9 cellular contexts compared by ENCODE assay signal in the genomic region with DNA sequence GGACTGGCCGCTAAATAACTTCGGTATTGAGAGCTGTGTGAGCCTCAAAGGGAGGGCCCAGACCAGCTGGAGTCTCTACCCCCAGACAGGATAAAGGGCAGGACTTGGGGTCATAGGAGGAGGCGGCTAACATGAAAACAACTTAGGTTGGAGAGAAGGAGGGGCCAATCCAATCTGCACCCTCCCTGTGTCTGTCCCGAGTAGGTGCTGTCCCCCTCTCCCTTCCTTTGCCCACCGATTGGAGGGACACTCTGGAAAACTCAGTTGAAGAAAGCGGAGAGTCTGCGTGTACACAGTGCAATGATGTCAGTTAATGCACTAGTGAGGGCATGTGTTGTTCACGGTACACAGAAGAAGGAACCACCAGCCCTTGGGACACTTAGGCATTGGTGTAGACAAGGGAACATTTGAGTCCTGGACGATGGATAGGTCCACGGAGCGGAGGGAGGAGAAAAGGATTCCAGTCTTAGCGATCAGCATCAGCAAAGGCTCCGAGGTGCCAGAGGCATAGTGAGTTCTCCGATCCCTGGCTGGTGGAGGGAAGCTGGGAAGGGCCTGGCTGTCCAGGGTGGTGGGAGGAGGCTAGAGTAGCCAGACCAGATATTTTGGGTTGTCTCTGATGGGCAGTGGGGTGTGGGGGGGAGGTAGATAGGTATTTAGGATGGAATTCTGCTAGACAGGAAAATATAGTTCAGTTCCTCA. TPM values are rescaled to one million over a fixed set of nuclear protein-coding genes. Genes with fewer than 3 reads are reported as not detected.
DNase-seq lines count a peak whose midpoint lies in the region; ATAC-seq and TF ChIP-seq lines count a peak whose summit lies in the region.
"Had no signal": no experiment of that assay in that cellular context is flagged by ENCODE, and none has a peak within 500 bp of the region (broad histone marks: within the 10 kb centered on the region; RNA-seq: fewer than 3 reads in every experiment).

No MANE protein-coding gene starts in this region.

- H3K4me3 ChIP-seq in KMS-11 (IDR thresholded peaks at IDR 0.05; ENCODE audit: insufficient read depth, low read depth, low read length) (no peak overlapping the region), endocrine pancreas (ENCODE audit: control insufficient read depth, insufficient read depth, low read length) (no peak overlapping the region), neural progenitor cell (peak overlapping the region; percentile 63)

- H3K27me3 Mint-ChIP-seq in Calu3 (ENCODE audit: unreplicated experiment), result no peaks in the 10 kb centered on the region
- peaks cover 73% of the 10 kb centered on the region for H3K27me3 Mint-ChIP-seq in neural progenitor cell (ENCODE audit: insufficient read depth, low read depth)
- peaks cover 52 to 69% of the 10 kb centered on the region in 2 donors for H3K27me3 Mint-ChIP-seq in T-cell

- H2AFZ ChIP-seq in KMS-11 (ENCODE audit: low read depth), result peak overlapping the region; percentile 24; the same call in 1 of the 2 replicates
- H2AFZ ChIP-seq in neural progenitor cell (replicated peaks), result peak overlapping the region; percentile 83

- H3K9me3 ChIP-seq in endocrine pancreas (ENCODE audit: control insufficient read depth, low read length) (no peaks in the 10 kb centered on the region), neural progenitor cell (ENCODE audit: low read depth) (no peaks in the 10 kb centered on the region)

- CTCF ChIA-PET in Calu3 (lab: Charles Lee), result interaction anchor here (0.5 to 1.9 kb wide), 4 partner anchors 11 to 58 kb away, joined by 3 to 6 read pairs (median 4); partner anchors contain the start of genes FBXL8 and TRADD
- CTCF ChIA-PET in T-cell (lab: Charles Lee), result no interaction called here

- H3K4me1 Mint-ChIP-seq in Calu3 (ENCODE audit: low read depth, unreplicated experiment) (peaks cover 40% of the 10 kb centered on the region), neural progenitor cell (peaks cover 23% of the 10 kb centered on the region), T-cell (peaks cover 25 to 49% (median 25%) of the 10 kb centered on the region in 3 donors)

- H3K4me2 ChIP-seq in KMS-11, result peak overlapping the region; percentile 81
- H3K4me2 ChIP-seq in neural progenitor cell, result peak overlapping the region; percentile 80

- H3K36me3 Mint-ChIP-seq in Calu3 (ENCODE audit: insufficient read depth, unreplicated experiment) (peaks cover 45% of the 10 kb centered on the region), neural progenitor cell (peaks cover 1% of the 10 kb centered on the region), T-cell (no peaks in the 10 kb centered on the region)

- peak overlapping the region; percentile 52 for H3K27ac Mint-ChIP-seq in Calu3 (ENCODE audit: unreplicated experiment)
- no peak overlapping the region for H3K27ac Mint-ChIP-seq in neural progenitor cell
- peak overlapping the region in 1 of 2 donors; percentile 48 for H3K27ac Mint-ChIP-seq in T-cell

- H3K27ac ChIP-seq in KMS-11, result peak overlapping the region; percentile 78
- no peak overlapping the region for H3K27ac ChIP-seq in neural progenitor cell
- H3K27ac ChIP-seq: HL-60 had no signal

- POLR2A ChIA-PET in T-cell (lab: Charles Lee), result no interaction called here

- H3K4me1 ChIP-seq in KMS-11 (ENCODE audit: low read depth, poor library complexity, severe bottlenecking) (peaks cover 83% of the 10 kb centered on the region), endocrine pancreas (ENCODE audit: control insufficient read depth, insufficient read depth, low read length) (no peaks in the 10 kb centered on the region), neural progenitor cell (peaks cover 11% of the 10 kb centered on the region)

- H3F3A ChIP-seq in neural progenitor cell (ENCODE audit: low read depth), result peaks cover 37% of the 10 kb centered on the region

- H3K4me3 Mint-ChIP-seq in Calu3 (ENCODE audit: low read depth, unreplicated experiment), result peak overlapping the region; percentile 71
- peak overlapping the region; percentile 80 for H3K4me3 Mint-ChIP-seq in neural progenitor cell
- H3K4me3 Mint-ChIP-seq in T-cell, result peak overlapping the region in 1 of 3 donors; percentile 7

- H3K9ac ChIP-seq in KMS-11 (peak overlapping the region; percentile 67), endocrine pancreas (ENCODE audit: control insufficient read depth, insufficient read depth, low read length) (peak overlapping the region; percentile 22), neural progenitor cell (no peak overlapping the region)

- H3K79me2 ChIP-seq in KMS-11 (ENCODE audit: insufficient read depth, low read depth) (no peaks in the 10 kb centered on the region), neural progenitor cell (ENCODE audit: low read depth) (no peaks in the 10 kb centered on the region)

- TSS peak; percentile 5 for BruUV-seq in Calu3 (replicated peaks; lab: Mats Ljungman, UMichigan)

- no peaks in the 10 kb centered on the region for H4K20me1 ChIP-seq in KMS-11 (ENCODE audit: insufficient read depth)
- peaks cover 41% of the 10 kb centered on the region for H4K20me1 ChIP-seq in neural progenitor cell (ENCODE audit: low read depth)

- H3K9me3 Mint-ChIP-seq in Calu3 (ENCODE audit: low read depth, unreplicated experiment) (no peaks in the 10 kb centered on the region), neural progenitor cell (no peaks in the 10 kb centered on the region), T-cell (no peaks in the 10 kb centered on the region)

- ATAC-seq in T-cell (replicated peaks in 1 of 4), result no peak

- intact Hi-C loops in Calu3 (cut with micrococcal nuclease; ENCODE audit: unreplicated experiment), result no loop called here

- TF ChIP-seq CTCF in Calu3 (IDR thresholded peaks at IDR 0.05; ENCODE audit: unreplicated experiment), result no peak
- no peak for TF ChIP-seq CTCF in KMS-11 (conservative IDR thresholded peaks at IDR 0.05; ENCODE audit: low read depth, low read length)
- TF ChIP-seq CTCF in neural progenitor cell (IDR thresholded peaks at IDR 0.05), result no peak

- H3K27me3 ChIP-seq in KMS-11 (ENCODE audit: insufficient read depth, low read depth) (no peaks in the 10 kb centered on the region), endocrine pancreas (ENCODE audit: control insufficient read depth, insufficient read depth, low read length) (no peaks in the 10 kb centered on the region), neural progenitor cell (peaks cover 100% of the 10 kb centered on the region)

- DNase-seq in Calu3 (no peak), neural progenitor cell (ENCODE audit: low spot score) (no peak), NOMO-1 (lab: John Stamatoyannopoulos, UW; ENCODE audit: unreplicated experiment in 2 of 2) (no peak), T-cell (no peak)
- no peak for DNase-seq in stimulated activated CD4-positive, alpha-beta T cell treated with anti-CD3 and anti-CD28 coated beads, Interleukin-1b, Interleukin-23, amount 100 ng/mL, for 48 hours
- no peak for DNase-seq in activated CD4-positive, alpha-beta T cell treated with anti-CD3 and anti-CD28 coated beads, Interleukin-2, amount 50 U/mL, for 48 hours

- H3K36me3 ChIP-seq in KMS-11 (ENCODE audit: insufficient read depth) (no peaks in the 10 kb centered on the region), endocrine pancreas (ENCODE audit: control insufficient read depth, insufficient read depth, low read length) (no peaks in the 10 kb centered on the region), neural progenitor cell (no peaks in the 10 kb centered on the region)

RNA-seq across cellular contexts. Expression of gene NOL3, which starts 0.8 kb away (rescaled TPM):
- total RNA-seq in Calu3 (2022), result 33.5 and 35.7 TPM in 2 replicates
- 0.37 and 5.5 TPM in 2 replicates for total RNA-seq in neural progenitor cell (ENCODE audit: low replicate concordance)
- total RNA-seq in T-cell, result 1 to 10 TPM; 2.1 to 8.0 (median 5.2) TPM

RNA-seq across cellular contexts. Expression of gene HSF4, which starts 6.6 kb away (rescaled TPM):
- total RNA-seq in Calu3 (2022) (57.1 and 60.7 TPM in 2 replicates), neural progenitor cell (ENCODE audit: low replicate concordance) (1.0 TPM in 1 of 2 replicates, not detected in the other), T-cell (10 to 100 TPM; 22.3 to 66.3 (median 39.1) TPM)

RNA-seq across cellular contexts. Expression of gene FBXL8, which starts 11.3 kb away (rescaled TPM):
- total RNA-seq in Calu3 (2022), result 32.0 and 36.6 TPM in 2 replicates
- total RNA-seq in neural progenitor cell (ENCODE audit: low replicate concordance), result not detected in 2 replicates
- total RNA-seq in T-cell, result 10 to 100 TPM; 18.5 to 69.7 (median 43.7) TPM

RNA-seq across cellular contexts. Expression of gene TRADD, which starts 11.4 kb away (rescaled TPM):
- total RNA-seq in Calu3 (2022) (34.9 and 42.7 TPM in 2 replicates), neural progenitor cell (ENCODE audit: low replicate concordance) (0.25 and 0.30 TPM in 2 replicates), T-cell (100 to 1,000 TPM in 3 of 5 donors, 10 to 100 TPM in 2; 58.3 to 179 (median 123) TPM)

RNA-seq across cellular contexts. Expression of gene MATCAP1, which starts 12.7 kb away (rescaled TPM):
- total RNA-seq in Calu3 (2022), result 33.1 and 36.5 TPM in 2 replicates
- 15.7 and 50.9 TPM in 2 replicates for total RNA-seq in neural progenitor cell (ENCODE audit: low replicate concordance)
- total RNA-seq in T-cell, result 10 to 100 TPM; 11.3 to 16.5 (median 14.8) TPM

Comparison
In these comparisons a context has a peak if more than half of its experiments do, and no peak if none do; other contexts are left out.
1. RNA of gene HSF4, which starts 6.6 kb away (total RNA-seq): 57.1 to 60.7 TPM in Calu3 and 22.3 to 66.3 TPM in T-cell; 1.0 TPM in neural progenitor cell; every median in the first group is over 10 times any median in the second.
2. RNA of gene FBXL8, which starts 11.3 kb away (total RNA-seq): 18.5 to 69.7 TPM in T-cell and 32.0 to 36.6 TPM in Calu3; not detected in neural progenitor cell; every median in the first group is over 10 times any median in the second.